In the genomic region with DNA sequence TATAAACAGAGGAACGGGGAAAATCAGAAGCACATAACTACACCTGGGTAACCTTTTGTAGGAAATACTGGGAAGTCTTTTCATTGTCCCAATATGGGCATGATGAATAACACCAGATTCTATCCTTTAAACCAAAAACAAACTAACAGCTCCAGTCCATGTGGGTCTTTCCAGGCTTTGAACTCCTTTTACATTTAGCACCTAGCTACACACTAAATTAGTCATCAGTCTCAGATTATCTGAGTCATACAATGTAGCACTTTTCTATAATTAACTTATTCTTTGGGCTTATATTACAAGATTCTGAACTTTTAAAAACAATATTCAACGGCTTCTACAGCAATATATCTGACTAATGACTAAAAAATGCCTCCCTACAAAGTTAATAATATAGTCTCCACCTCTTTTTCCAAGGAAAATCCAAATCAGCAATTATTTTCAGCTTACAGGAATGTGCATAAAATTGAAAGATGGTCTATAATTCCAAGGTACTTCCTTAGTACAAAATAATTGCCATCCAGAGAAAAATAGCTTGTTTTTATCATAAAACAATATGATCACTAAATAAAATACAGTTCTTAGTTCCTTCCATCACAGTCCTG, we compare ENCODE assay signal across 14 cellular contexts. TPM values are rescaled to one million over a fixed set of nuclear protein-coding genes. Genes with fewer than 3 reads are reported as not detected.
DNase-seq lines count a peak whose midpoint lies in the region; ATAC-seq, FAIRE-seq and TF ChIP-seq lines count a peak whose summit lies in the region.
"Had no signal": no experiment of that assay in that cellular context is flagged by ENCODE, and none has a peak within 500 bp of the region (broad histone marks: within the 10 kb centered on the region; RNA-seq: fewer than 3 reads in every experiment).

No MANE protein-coding gene starts in this region.

- H3K4me3 Mint-ChIP-seq in chondrocyte (ENCODE audit: unreplicated experiment): no peak overlapping the region

- WGBS in body of pancreas, 2 donors: 59 to 64% methylated on average over 2 of the region's 2 CpGs

- TF ChIP-seq CTCF in AG10803 (conservative IDR thresholded peaks at IDR 0.05; ENCODE audit: low read length) (no peak), bronchial epithelial cell (IDR thresholded peaks at IDR 0.05; ENCODE audit: insufficient read depth, low read length, severe bottlenecking) (no peak), chondrocyte (IDR thresholded peaks at IDR 0.05) (no peak), body of pancreas (IDR thresholded peaks at IDR 0.05) (no peak)

- H3K36me3 ChIP-seq in bronchial epithelial cell (ENCODE audit: control insufficient read depth, insufficient read depth, low read length) (no peaks in the 10 kb centered on the region), body of pancreas (replicated peaks in 1 of 2; ENCODE audit: insufficient read depth in 1 of 2, low read depth in 2 of 2) (no peaks in the 10 kb centered on the region)

- no peak overlapping the region for H3K27ac Mint-ChIP-seq in chondrocyte (ENCODE audit: unreplicated experiment)
- H3K27ac Mint-ChIP-seq: progenitor cell of endocrine pancreas had no signal

- no peak for TF ChIP-seq POLR2A in body of pancreas (IDR thresholded peaks at IDR 0.05)

- H3K27ac ChIP-seq in body of pancreas: no peak overlapping the region

- peak; percentile 65 for ATAC-seq in GM19035 (IDR thresholded peaks at IDR 0.05; ENCODE audit: unreplicated experiment)
- peak; percentile 52 for ATAC-seq in HG03378 (IDR thresholded peaks at IDR 0.05; ENCODE audit: unreplicated experiment)
- no peak for ATAC-seq in body of pancreas

- H3K9me3 Mint-ChIP-seq in chondrocyte (ENCODE audit: low read depth): no peaks in the 10 kb centered on the region

- H3K9me3 ChIP-seq in body of pancreas: no peaks in the 10 kb centered on the region

- H3K4me1 ChIP-seq in body of pancreas: no peaks in the 10 kb centered on the region

- FAIRE-seq in bronchial epithelial cell (lab: Jason Lieb, UNC): no peak

- H3K36me3 Mint-ChIP-seq in chondrocyte (ENCODE audit: low read depth): no peaks in the 10 kb centered on the region

- intact Hi-C loops in body of pancreas (cut with DNase I): no loop called here

- H3K27me3 ChIP-seq in bronchial epithelial cell (ENCODE audit: control insufficient read depth, insufficient read depth, low read length) (no peaks in the 10 kb centered on the region), body of pancreas (no peaks in the 10 kb centered on the region)

- H3K27me3 Mint-ChIP-seq in chondrocyte (ENCODE audit: low read depth): peaks cover 4% of the 10 kb centered on the region
- H3K27me3 Mint-ChIP-seq: progenitor cell of endocrine pancreas had no signal

- peak; percentile 3 for DNase-seq in AG10803 (ENCODE audit: low read depth)
- peak; percentile 88 for DNase-seq in bronchial epithelial cell (ENCODE audit: low read depth)
- no peak for DNase-seq in chondrocyte (ENCODE audit: low spot score)
- DNase-seq in RPMI8226: no peak
- no peak for DNase-seq in NCI-H2196 treated with DMSO at 0.1 percent for 48 hours (lab: John Stamatoyannopoulos, UW; ENCODE audit: unreplicated experiment)
- DNase-seq in body of pancreas: no peak
- DNase-seq: activated CD4-positive, alpha-beta T cell treated with anti-CD3 and anti-CD28 coated beads for 48 hours; activated naive CD4-positive, alpha-beta T cell treated with Interleukin-2 at 50 U/mL for 16 hours; NCI-H446; SHP77 treated with DMSO at 0.1 percent for 48 hours; stimulated activated CD4-positive, alpha-beta T cell treated with anti-CD3 and anti-CD28 coated beads, Interleukin-4, amount 100 ng/mL, for 1 hour had no signal

- H3K4me3 ChIP-seq in AG10803 (ENCODE audit: low read length): no peak overlapping the region
- no peak overlapping the region for H3K4me3 ChIP-seq in bronchial epithelial cell (ENCODE audit: low read depth, low read length)
- no peak overlapping the region for H3K4me3 ChIP-seq in body of pancreas

- peaks cover 12% of the 10 kb centered on the region for H3K4me1 Mint-ChIP-seq in chondrocyte (ENCODE audit: low read depth)

RNA-seq across cellular contexts. Expression of gene STK33, which starts 26.3 kb away (rescaled TPM):
- total RNA-seq in bronchial epithelial cell (0.53 and 0.77 TPM in 2 replicates), chondrocyte (3.0 to 4.5 TPM (median 3.4 TPM) in 3 replicates), body of pancreas (10 to 100 TPM in 1 of 2 donors, 1 to 10 TPM in 1; 7.3 to 14.8 TPM)

Comparison
In these comparisons a context has a peak if more than half of its experiments do, and no peak if none do; other contexts are left out.
1. DNase-seq: peak in AG10803 (single experiment) and bronchial epithelial cell (single experiment); none in chondrocyte (single experiment), RPMI8226 (single experiment), NCI-H2196 treated with DMSO at 0.1 percent for 48 hours (single experiment) and body of pancreas (0 of 4).